27 cellular contexts compared by ENCODE assay signal in genomic region chr5:179251276-179251969, GRCh38.
"Had no signal": no experiment of that assay in that cellular context is flagged by ENCODE, and none has a peak within 500 bp of the region (broad histone marks: within the 10 kb centered on the region; RNA-seq: fewer than 3 reads in every experiment).

No MANE protein-coding gene starts in this region.

- DNase-seq: activated CD4-positive, alpha-beta T cell treated with anti-CD3 and anti-CD28 coated beads for 4 hours; activated CD4-positive, alpha-beta T cell treated with anti-CD3 and anti-CD28 coated beads, Interleukin-2, amount 50 U/mL, for 4 hours; activated gamma-delta T cell treated with Interleukin-2 at 50 U/mL for 16 hours; activated naive CD8-positive, alpha-beta T cell treated with anti-CD3 and anti-CD28 coated beads for 36 hours; amniotic stem cell; brain microvascular endothelial cell; caudate nucleus; dermis blood vessel endothelial cell; effector CD4-positive, alpha-beta T cell; esophagus squamous epithelium; midbrain; stimulated activated CD4-positive, alpha-beta T cell treated with anti-CD3 and anti-CD28 coated beads, Interleukin-12 subunit alpha, Interleukin-12 subunit beta, amount 100 ng/mL, for 4 hours; stimulated activated CD4-positive, alpha-beta T cell treated with anti-CD3 and anti-CD28 coated beads, Interleukin-4, amount 100 ng/mL, for 1 hour; stimulated activated naive CD8-positive, alpha-beta T cell treated with anti-CD3 and anti-CD28 coated beads, Interleukin-15, Interleukin-2, amounts not matched to agents 100 U/mL and 50 U/mL, for 24 hours; trophoblast cell had no signal

- H3K79me2 ChIP-seq: parathyroid adenoma had no signal

- H3K4me1 Mint-ChIP-seq: activated naive CD8-positive, alpha-beta T cell treated with anti-CD3 and anti-CD28 coated beads for 36 hours; naive thymus-derived CD4-positive, alpha-beta T cell had no signal

- H3K36me3 Mint-ChIP-seq: activated naive CD8-positive, alpha-beta T cell treated with anti-CD3 and anti-CD28 coated beads for 36 hours had no signal

- H3K4me3 ChIP-seq: esophagus squamous epithelium, SK-N-MC, thoracic aorta had no signal

- H3K36me3 ChIP-seq: brain microvascular endothelial cell, esophagus squamous epithelium, thoracic aorta had no signal

- H3K27me3 ChIP-seq: brain microvascular endothelial cell, esophagus squamous epithelium had no signal

- H3K9me3 ChIP-seq: thoracic aorta had no signal

- H3K4me3 Mint-ChIP-seq: activated naive CD8-positive, alpha-beta T cell treated with anti-CD3 and anti-CD28 coated beads for 36 hours; activated T-helper 1 cell treated with anti-CD3 and anti-CD28 coated beads, Interleukin-12 subunit alpha, Interleukin-12 subunit beta, Interleukin-2, Interleukin-4 antibody, amounts not matched to agents 30 ng/mL and 10 ng/mL and 1 ng/mL, durations not matched to agents 14 hours and 24 hours and 36 hours; naive thymus-derived CD4-positive, alpha-beta T cell had no signal

- H3K9ac ChIP-seq: parathyroid adenoma had no signal

- H3K4me1 ChIP-seq: esophagus squamous epithelium, parathyroid adenoma had no signal

- H2AFZ ChIP-seq: parathyroid adenoma had no signal

- ATAC-seq: naive thymus-derived CD4-positive, alpha-beta T cell; right cardiac atrium; stimulated activated naive CD8-positive, alpha-beta T cell treated with anti-CD3 and anti-CD28 coated beads, Interleukin-15, Interleukin-2, amounts not matched to agents 100 U/mL and 50 U/mL, for 24 hours had no signal

- FAIRE-seq: astrocyte, endometrium, frontal cortex, islet of Langerhans had no signal

- H3K27ac Mint-ChIP-seq: activated naive CD8-positive, alpha-beta T cell treated with anti-CD3 and anti-CD28 coated beads for 36 hours; activated T-helper 1 cell treated with anti-CD3 and anti-CD28 coated beads, Interleukin-12 subunit alpha, Interleukin-12 subunit beta, Interleukin-2, Interleukin-4 antibody, amounts not matched to agents 30 ng/mL and 10 ng/mL and 1 ng/mL, durations not matched to agents 14 hours and 24 hours and 36 hours; naive thymus-derived CD4-positive, alpha-beta T cell had no signal

- H3K27ac ChIP-seq: brain microvascular endothelial cell, epithelial cell of prostate, esophagus squamous epithelium, parathyroid adenoma, SK-N-MC, thoracic aorta, VCaP had no signal
